Comparison of ENCODE assay signal across 17 cellular contexts in the genomic region with DNA sequence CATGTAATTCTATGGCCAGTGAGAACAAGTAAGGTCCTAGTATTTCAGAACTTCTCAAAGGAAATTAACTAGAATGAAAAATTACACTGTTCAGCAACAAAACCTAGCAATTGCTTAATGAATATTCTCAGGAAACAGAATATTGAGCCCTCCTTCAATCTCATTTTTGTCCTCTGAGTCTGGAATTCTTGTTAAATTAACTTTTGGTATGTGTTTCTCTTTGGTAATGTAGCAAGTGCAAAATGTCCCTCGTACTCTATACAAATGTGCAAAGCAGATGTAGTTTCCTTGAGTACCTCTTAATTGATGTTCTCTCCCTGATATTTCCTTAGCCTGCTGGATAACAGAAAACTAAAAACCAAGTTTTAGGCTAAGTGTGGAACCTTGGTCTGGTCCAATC.
"Had no signal": no experiment of that assay in that cellular context is flagged by ENCODE, and none has a peak within 500 bp of the region (broad histone marks: within the 10 kb centered on the region; RNA-seq: fewer than 3 reads in every experiment).

No MANE protein-coding gene starts in this region.

- FAIRE-seq: islet of Langerhans, TTC549 had no signal

- H3K36me3 Mint-ChIP-seq: activated naive CD4-positive, alpha-beta T cell treated with anti-CD3 and anti-CD28 coated beads, Interleukin-2, amount 10 ng/mL, durations not matched to agents 7 days and 5 days; memory B cell had no signal

- DNase-seq: activated CD4-positive, alpha-beta T cell treated with anti-CD3 and anti-CD28 coated beads, Interleukin-2, amount 10 ng/mL, durations not matched to agents 7 days and 5 days; activated CD4-positive, CD25-positive, alpha-beta regulatory T cell; activated CD8-positive, alpha-beta memory T cell treated with anti-CD3 and anti-CD28 coated beads for 24 hours; activated naive CD4-positive, alpha-beta T cell treated with anti-CD3 and anti-CD28 coated beads, Interleukin-2, amount 10 ng/mL, durations not matched to agents 7 days and 5 days; head of caudate nucleus; retina; stimulated activated CD4-positive, alpha-beta T cell treated with anti-CD3 and anti-CD28 coated beads, Interleukin-4, amount 100 ng/mL, for 4 hours; T-helper 2 cell had no signal

- H3K9ac ChIP-seq: parathyroid adenoma had no signal

- H3K4me1 ChIP-seq: body of pancreas, parathyroid adenoma had no signal

- H3K4me3 Mint-ChIP-seq: activated CD4-positive, alpha-beta T cell treated with anti-CD3 and anti-CD28 coated beads, Interleukin-2, amount 10 ng/mL, durations not matched to agents 7 days and 5 days; activated naive CD4-positive, alpha-beta T cell treated with anti-CD3 and anti-CD28 coated beads, Interleukin-2, amount 10 ng/mL, durations not matched to agents 7 days and 5 days; activated T-helper 17 cell treated with anti-CD3 and anti-CD28 coated beads, Interleukin-2, amount 50 U/mL, for 72 hours; memory B cell had no signal

- H3K36me3 ChIP-seq: adrenal gland, vagina had no signal

- ATAC-seq: activated T-helper 17 cell treated with anti-CD3 and anti-CD28 coated beads, Interleukin-2, amount 50 U/mL, for 72 hours had no signal

- H3K79me2 ChIP-seq: parathyroid adenoma had no signal

- H2AFZ ChIP-seq: parathyroid adenoma had no signal

- H3K27ac ChIP-seq: adrenal gland, body of pancreas, parathyroid adenoma, vagina had no signal

- H3K27me3 ChIP-seq: adrenal gland, body of pancreas, vagina had no signal

- H3K9me3 ChIP-seq: adrenal gland, body of pancreas, vagina had no signal

- H3K9me3 Mint-ChIP-seq: activated CD4-positive, alpha-beta T cell treated with anti-CD3 and anti-CD28 coated beads, Interleukin-2, amount 10 ng/mL, durations not matched to agents 7 days and 5 days; activated naive CD4-positive, alpha-beta T cell treated with anti-CD3 and anti-CD28 coated beads, Interleukin-2, amount 10 ng/mL, durations not matched to agents 7 days and 5 days; activated T-helper 17 cell treated with anti-CD3 and anti-CD28 coated beads, Interleukin-2, amount 50 U/mL, for 72 hours; memory B cell had no signal

- H3K27me3 Mint-ChIP-seq: activated naive CD4-positive, alpha-beta T cell treated with anti-CD3 and anti-CD28 coated beads, Interleukin-2, amount 10 ng/mL, durations not matched to agents 7 days and 5 days had no signal

- H3K4me3 ChIP-seq: adrenal gland, body of pancreas, skin epidermis, vagina had no signal

- H3K27ac Mint-ChIP-seq: activated CD4-positive, alpha-beta T cell treated with anti-CD3 and anti-CD28 coated beads, Interleukin-2, amount 10 ng/mL, durations not matched to agents 7 days and 5 days; activated naive CD4-positive, alpha-beta T cell treated with anti-CD3 and anti-CD28 coated beads, Interleukin-2, amount 10 ng/mL, durations not matched to agents 7 days and 5 days; activated T-helper 17 cell treated with anti-CD3 and anti-CD28 coated beads, Interleukin-2, amount 50 U/mL, for 72 hours; memory B cell had no signal

- H3K4me1 Mint-ChIP-seq: activated T-helper 17 cell treated with anti-CD3 and anti-CD28 coated beads, Interleukin-2, amount 50 U/mL, for 72 hours had no signal
